In genomic region chr19:16542045-16542893, GRCh38 we compare ENCODE assay signal across 8 cellular contexts. TPM values are rescaled to one million over a fixed set of nuclear protein-coding genes. Genes with fewer than 3 reads are reported as not detected.
DNase-seq lines count a peak whose midpoint lies in the region; ATAC-seq and TF ChIP-seq lines count a peak whose summit lies in the region.

Gene CHERP (minus strand): TSS chr19:16542437. CDS start chr19:16542378, 59 bp downstream.

- intact Hi-C loops in left ventricle myocardium inferior (cut with micrococcal nuclease), result no loop called here

- H3K4me1 ChIP-seq in left ventricle myocardium inferior, result peaks cover 66% of the 10 kb centered on the region

- no peaks in the 10 kb centered on the region for H3K27me3 ChIP-seq in left ventricle myocardium inferior (ENCODE audit: low read depth)

- H3K9me3 Mint-ChIP-seq in T-helper 1 cell treated with Interleukin-12 subunit alpha and Interleukin-12 subunit beta and Interleukin-4 antibody, amounts not matched to agents 30 μg/mL and 1 μg/mL, for 36 hours, result no peaks in the 10 kb centered on the region
- no peaks in the 10 kb centered on the region for H3K9me3 Mint-ChIP-seq in progenitor cell of endocrine pancreas (ENCODE audit: low read depth)

- H3K27me3 Mint-ChIP-seq in T-helper 1 cell treated with Interleukin-12 subunit alpha and Interleukin-12 subunit beta and Interleukin-4 antibody, amounts not matched to agents 30 μg/mL and 1 μg/mL, for 36 hours (ENCODE audit: low read depth), result no peaks in the 10 kb centered on the region
- H3K27me3 Mint-ChIP-seq in progenitor cell of endocrine pancreas, result no peaks in the 10 kb centered on the region

- peak within 1 kb of the TSS; percentile 96 for H3K27ac ChIP-seq in left ventricle myocardium inferior (replicated peaks)

- peak; percentile 77 for ATAC-seq in HG02885 (IDR thresholded peaks at IDR 0.05; ENCODE audit: poor library complexity, unreplicated experiment)

- TF ChIP-seq POLR2A in GM15510 (IDR thresholded peaks at IDR 0.05; ENCODE audit: borderline replicate concordance, extremely low read depth, insufficient read length), result peak; percentile 96

- peak within 1 kb of the TSS; percentile 94 for H3K4me3 Mint-ChIP-seq in T-helper 1 cell treated with Interleukin-12 subunit alpha and Interleukin-12 subunit beta and Interleukin-4 antibody, amounts not matched to agents 30 μg/mL and 1 μg/mL, for 36 hours
- peak within 1 kb of the TSS; percentile 90 for H3K4me3 Mint-ChIP-seq in progenitor cell of endocrine pancreas (ENCODE audit: low read depth)

- peak within 1 kb of the TSS; percentile 84 for H3K4me3 ChIP-seq in left ventricle myocardium inferior

- no peaks in the 10 kb centered on the region for H3K9me3 ChIP-seq in left ventricle myocardium inferior (replicated peaks)

- DNase-seq in NCI-H1694 treated with DMSO at 0.1 percent for 48 hours (lab: John Stamatoyannopoulos, UW) (peak; percentile 85), amniotic stem cell (lab: John Stamatoyannopoulos, UW) (peak; percentile 89), left ventricle myocardium inferior (peak; percentile 94), progenitor cell of endocrine pancreas (ENCODE audit: low spot score, unreplicated experiment) (peak; percentile 86), ureter (ENCODE audit: low spot score) (peak; percentile 93)

- peak within 1 kb of the TSS; percentile 89 for H3K27ac Mint-ChIP-seq in T-helper 1 cell treated with Interleukin-12 subunit alpha and Interleukin-12 subunit beta and Interleukin-4 antibody, amounts not matched to agents 30 μg/mL and 1 μg/mL, for 36 hours
- peak within 1 kb of the TSS; percentile 90 for H3K27ac Mint-ChIP-seq in progenitor cell of endocrine pancreas

- TF ChIP-seq CTCF in left ventricle myocardium inferior (IDR thresholded peaks at IDR 0.05; ENCODE audit: borderline replicate concordance) (peak; percentile 11), progenitor cell of endocrine pancreas (IDR thresholded peaks at IDR 0.05; ENCODE audit: unreplicated experiment) (no peak)

- peaks cover 24% of the 10 kb centered on the region for H3K36me3 Mint-ChIP-seq in T-helper 1 cell treated with Interleukin-12 subunit alpha and Interleukin-12 subunit beta and Interleukin-4 antibody, amounts not matched to agents 30 μg/mL and 1 μg/mL, for 36 hours (ENCODE audit: low read depth)
- H3K36me3 Mint-ChIP-seq in progenitor cell of endocrine pancreas (ENCODE audit: insufficient read depth), result peaks cover 10% of the 10 kb centered on the region

- H3K4me1 Mint-ChIP-seq in T-helper 1 cell treated with Interleukin-12 subunit alpha and Interleukin-12 subunit beta and Interleukin-4 antibody, amounts not matched to agents 30 μg/mL and 1 μg/mL, for 36 hours (ENCODE audit: low read depth), result peaks cover 34% of the 10 kb centered on the region
- peaks cover 18% of the 10 kb centered on the region for H3K4me1 Mint-ChIP-seq in progenitor cell of endocrine pancreas (ENCODE audit: low read depth)

- H3K36me3 ChIP-seq in left ventricle myocardium inferior, result peaks cover 27% of the 10 kb centered on the region

RNA-seq across cellular contexts. Expression of gene CHERP, which starts in this region (rescaled TPM):
- 19.3 TPM for total RNA-seq in left ventricle myocardium inferior
- total RNA-seq in progenitor cell of endocrine pancreas, result 74.6 and 76.4 TPM in 2 replicates
- 56.9 TPM for total RNA-seq in ureter

Comparison
In these comparisons a context has a peak if more than half of its experiments do, and no peak if none do; other contexts are left out.
1. Peak in every context shown above with its lines: DNase-seq, ATAC-seq, H3K4me3 ChIP-seq and H3K27ac ChIP-seq.